Comparison of ENCODE assay signal across 13 cellular contexts in the genomic region with DNA sequence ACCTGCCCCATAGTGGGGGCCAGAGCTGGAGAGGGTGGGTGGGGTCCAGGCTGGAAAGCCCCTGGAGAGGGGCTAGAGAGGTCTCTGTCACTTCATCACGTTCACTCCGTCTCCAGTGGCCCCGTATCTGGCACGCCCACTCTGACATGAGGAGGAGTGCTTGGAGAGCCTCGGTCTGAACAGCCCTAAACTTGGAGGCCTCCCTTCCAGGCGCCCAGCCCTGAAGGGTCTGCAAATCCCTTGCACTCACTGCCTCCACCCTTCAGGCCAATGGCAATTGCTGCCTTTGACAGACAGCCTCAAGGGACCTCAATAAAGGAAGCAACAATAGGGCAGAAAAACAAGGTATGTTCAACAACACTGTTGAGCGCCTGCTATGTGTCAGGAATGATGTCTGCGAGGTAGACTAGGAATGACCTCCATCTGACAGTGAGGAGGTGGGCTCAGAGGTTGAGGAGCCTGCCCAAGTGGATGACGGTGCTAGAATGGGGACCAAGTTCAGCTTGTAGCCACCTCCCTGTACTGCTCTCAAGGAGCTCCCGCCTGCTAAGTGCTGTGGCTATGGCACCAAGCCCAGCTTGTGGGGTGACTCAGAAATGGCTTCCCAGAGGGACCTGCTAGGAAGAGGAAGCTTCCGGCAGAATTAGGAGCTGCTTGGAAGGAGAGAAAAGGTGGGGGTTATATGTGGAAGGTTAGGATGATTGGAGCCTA. TPM values are rescaled to one million over a fixed set of nuclear protein-coding genes. Genes with fewer than 3 reads are reported as not detected.
A peak's percentile ranks its signal among the peaks of the same experiment; 100 is the strongest.
DNase-seq lines count a peak whose midpoint lies in the region; ATAC-seq, FAIRE-seq and TF ChIP-seq lines count a peak whose summit lies in the region.
"Had no signal": no experiment of that assay in that cellular context is flagged by ENCODE, and none has a peak within 500 bp of the region (broad histone marks: within the 10 kb centered on the region; RNA-seq: fewer than 3 reads in every experiment).

No MANE protein-coding gene starts in this region.

- no peak overlapping the region for H3K4me3 ChIP-seq in K562
- H3K4me3 ChIP-seq: gastroesophageal sphincter, right lobe of liver, testis had no signal

- no peak overlapping the region for H3K4me2 ChIP-seq in K562 (ENCODE audit: insufficient read depth, low read length)

- no peak for TF ChIP-seq RAD21 in K562 (CRISPR knock-in tag; conservative IDR thresholded peaks at IDR 0.05 in 1 of 2, IDR thresholded peaks at IDR 0.05 in 1 of 2)

- peaks cover 39 to 46% of the 10 kb centered on the region in 2 experiments for H3K4me1 ChIP-seq in K562 (replicated peaks in 1 of 2; ENCODE audit: control insufficient read depth in 2 of 2, insufficient read depth in 2 of 2, low read length in 2 of 2)
- H3K4me1 ChIP-seq: right lobe of liver, testis had no signal

- TF ChIP-seq CTCF in K562 (IDR thresholded peaks at IDR 0.05 in 2 of 3, conservative IDR thresholded peaks at IDR 0.05 in 1 of 3; ENCODE audit: insufficient read depth in 2 of 3, low read depth in 1 of 3, low read length in 3 of 3): no peak

- ATAC-seq in K562: peak; percentile 32; the same call in 2 of the 3 replicates
- ATAC-seq in GM18858 (IDR thresholded peaks at IDR 0.05; ENCODE audit: unreplicated experiment): no peak
- ATAC-seq in HG03135 (IDR thresholded peaks at IDR 0.05; ENCODE audit: unreplicated experiment): no peak
- ATAC-seq in GM18511 (IDR thresholded peaks at IDR 0.05; ENCODE audit: unreplicated experiment): no peak
- ATAC-seq in GM21360 (IDR thresholded peaks at IDR 0.05; ENCODE audit: unreplicated experiment): no peak
- ATAC-seq: activated T-cell treated with anti-CD3 and anti-CD28 coated beads, Interleukin-2, amount 50 U/mL, for 4 hours; gastroesophageal sphincter; right lobe of liver had no signal

- no peak for TF ChIP-seq POLR2A in K562 (conservative IDR thresholded peaks at IDR 0.05)

- DNase-seq in CD1c-positive myeloid dendritic cell (ENCODE audit: extremely low spot score) (peak; percentile 20), KBM-7 (peak; percentile 37), K562 (ENCODE audit: extremely low read depth in 1 of 4, low spot score in 3 of 4) (peak in 3 of 4 experiments; percentile 26 to 43 (median 37)), middle frontal gyrus (ENCODE audit: extremely low spot score, low spot score) (peak; percentile 24)
- DNase-seq: activated T-cell treated with anti-CD3 and anti-CD28 coated beads, Interleukin-2, amount 50 U/mL, for 4 hours; right lobe of liver; testis had no signal

- intact Hi-C loops in K562 (cut with micrococcal nuclease): no loop called here

- no peaks in the 10 kb centered on the region; the same call in 1 of the 2 replicates for H4K20me1 ChIP-seq in K562 (replicated peaks; ENCODE audit: control insufficient read depth, insufficient read depth, low read length)

- WGBS in K562 (ENCODE audit: insufficient coverage, low coverage, missing lambda C conversion rate): 25% methylated on average over 10 of the region's 11 CpGs

- POLR2A ChIA-PET in K562 (lab: Yijun Ruan, JAX): interaction anchor here (0.6 to 1.9 kb wide), 3 partner anchors 10 to 370 kb away, joined by 3 to 9 read pairs (median 5); no protein-coding TSS in a partner anchor

- FAIRE-seq in K562 (lab: Jason Lieb, UNC): peak; percentile 40

- H3K36me3 ChIP-seq in K562 (ENCODE audit: control insufficient read depth, insufficient read depth, low read length): no peaks in the 10 kb centered on the region
- H3K36me3 ChIP-seq: gastroesophageal sphincter, right lobe of liver had no signal

- CTCF ChIA-PET in K562 (lab: Yijun Ruan, JAX; ENCODE audit: low intra/inter-chr PET ratio): no interaction called here

- peak overlapping the region; percentile 66; the same call in 1 of the 2 replicates for H2AFZ ChIP-seq in K562 (ENCODE audit: low read depth, low read length)

- no peaks in the 10 kb centered on the region for H3K9me3 ChIP-seq in K562 (replicated peaks; ENCODE audit: control insufficient read depth, insufficient read depth, low read depth, low read length)
- H3K9me3 ChIP-seq: gastroesophageal sphincter, right lobe of liver, testis had no signal

- H3K79me2 ChIP-seq in K562 (ENCODE audit: control insufficient read depth, insufficient read depth, low read length): no peaks in the 10 kb centered on the region

- H3K27ac ChIP-seq in K562 (ENCODE audit: extremely low read depth, low read depth, low read length): no peak overlapping the region
- H3K27ac ChIP-seq: gastroesophageal sphincter, right lobe of liver, testis had no signal

- no peaks in the 10 kb centered on the region for H3K9me1 ChIP-seq in K562 (ENCODE audit: control insufficient read depth, insufficient read depth, low read length)

- BruUV-seq in K562 (replicated peaks; lab: Mats Ljungman, UMichigan): no TSS peak

- in situ Hi-C loops in KBM-7 (cut with MboI; ENCODE audit: low pct_unique_long_range_greater_than_20kb, low sequenced_read_pairs) (no loop called here), K562 (cut with MboI) (no loop called here)

- peak overlapping the region in 1 of 2 experiments; percentile 50; a peak in 1 of 4 replicates for H3K9ac ChIP-seq in K562 (ENCODE audit: insufficient read depth in 1 of 2, low read depth in 2 of 2, low read length in 2 of 2)

- peaks cover 0 to 4% of the 10 kb centered on the region in 2 experiments; a peak in 2 of 5 replicates for H3K27me3 ChIP-seq in K562 (ENCODE audit: control insufficient read depth in 2 of 2, insufficient read depth in 2 of 2, low read length in 2 of 2)
- H3K27me3 ChIP-seq: right lobe of liver, testis had no signal

- no peak for TF ChIP-seq EP300 in K562 (IDR thresholded peaks at IDR 0.05; ENCODE audit: low read length)

RNA-seq across cellular contexts. Expression of a gene that starts 2.9 kb away (rescaled TPM):
- not detected in 2 replicates for total RNA-seq in K562 (2011; cell fraction: chromatin; rRNA removed; ENCODE audit: low replicate concordance)
- not detected in 2 replicates for total RNA-seq in K562 (2011; cell fraction: nucleolus; rRNA removed)
- total RNA-seq in K562 (2011; cell fraction: nucleoplasm; rRNA removed): not detected in 2 replicates
- 0.08 TPM in 1 of 2 replicates, not detected in the other for total RNA-seq in K562 (2014; rRNA removed)
- total RNA-seq in K562 (2014; rRNA removed; fragmentation: Illumina TruSeq; extraction: Trizol): not detected in 2 replicates
- total RNA-seq in K562 (2015; rRNA removed; fragmentation: Illumina TruSeq; extraction: Trizol): 0.33 and 0.45 TPM in 2 replicates
- 0.20 and 0.22 TPM in 2 replicates for total RNA-seq in K562 (2021)
- polyA plus RNA-seq in K562 (2011; rRNA removed): not detected in 2 replicates
- not detected in 2 replicates for polyA plus RNA-seq in K562 (2011; cell fraction: cytosol; rRNA removed)
- polyA plus RNA-seq in K562 (2011; cell fraction: nucleus; rRNA removed): 0.04 TPM in 1 of 2 replicates, not detected in the other
- 1.7 and 2.5 TPM in 2 replicates for polyA plus RNA-seq in K562 (2012)
- polyA plus RNA-seq in K562 (2014; fragmentation: Illumina TruSeq; extraction: Trizol): 0.21 and 0.30 TPM in 2 replicates
- under 1 TPM; 0.07 to 0.11 TPM for polyA plus RNA-seq in K562 (2014; fragmentation: Nextera tagmentation; extraction: Ambion mirVana)
- polyA plus RNA-seq in K562 (2014; rRNA removed): 0.17 and 0.22 TPM in 2 replicates
- polyA minus RNA-seq in K562 (2011; rRNA and poly(A)+ RNA removed): not detected in 2 replicates
- polyA minus RNA-seq in K562 (2011; cell fraction: cytosol; rRNA and poly(A)+ RNA removed): not detected in 2 replicates
- polyA minus RNA-seq in K562 (2011; cell fraction: nucleus; rRNA and poly(A)+ RNA removed): not detected in 2 replicates
- total RNA-seq: activated T-cell treated with anti-CD3 and anti-CD28 coated beads, Interleukin-2, amount 50 U/mL, for 4 hours; gastroesophageal sphincter; OCI-LY7; testis had no signal

RNA-seq across cellular contexts. Expression of a gene that starts 22.8 kb away (rescaled TPM):
- not detected in 2 replicates for total RNA-seq in K562 (2011; cell fraction: chromatin; rRNA removed; ENCODE audit: low replicate concordance)
- total RNA-seq in K562 (2011; cell fraction: nucleolus; rRNA removed): not detected in 2 replicates
- not detected in 2 replicates for total RNA-seq in K562 (2011; cell fraction: nucleoplasm; rRNA removed)
- total RNA-seq in K562 (2014; rRNA removed) (not detected in 2 replicates), K562 (2014; rRNA removed; fragmentation: Illumina TruSeq; extraction: Trizol) (not detected in 2 replicates), K562 (2015; rRNA removed; fragmentation: Illumina TruSeq; extraction: Trizol) (not detected in 2 replicates), K562 (2021) (not detected in 2 replicates)
- polyA plus RNA-seq in K562 (2011; rRNA removed) (not detected in 2 replicates), K562 (2014; fragmentation: Illumina TruSeq; extraction: Trizol) (not detected in 2 replicates), K562 (2014; fragmentation: Nextera tagmentation; extraction: Ambion mirVana) (not detected), K562 (2014; rRNA removed) (not detected in 2 replicates)
- not detected in 2 replicates for polyA plus RNA-seq in K562 (2011; cell fraction: cytosol; rRNA removed)
- polyA plus RNA-seq in K562 (2011; cell fraction: nucleus; rRNA removed): not detected in 2 replicates
- polyA plus RNA-seq in K562 (2012): not detected in 2 replicates
- polyA minus RNA-seq in K562 (2011; rRNA and poly(A)+ RNA removed): not detected in 2 replicates
- not detected in 2 replicates for polyA minus RNA-seq in K562 (2011; cell fraction: cytosol; rRNA and poly(A)+ RNA removed)
- not detected in 2 replicates for polyA minus RNA-seq in K562 (2011; cell fraction: nucleus; rRNA and poly(A)+ RNA removed)
- total RNA-seq: activated T-cell treated with anti-CD3 and anti-CD28 coated beads, Interleukin-2, amount 50 U/mL, for 4 hours; gastroesophageal sphincter; OCI-LY7; right lobe of liver; testis had no signal

RNA-seq across cellular contexts. Expression of a gene that starts 29.5 kb away (rescaled TPM):
- total RNA-seq in K562 (2011; cell fraction: chromatin; rRNA removed; ENCODE audit: low replicate concordance): 68.2 and 109 TPM in 2 replicates
- total RNA-seq in K562 (2011; cell fraction: nucleolus; rRNA removed): 49.3 and 61.5 TPM in 2 replicates
- total RNA-seq in K562 (2011; cell fraction: nucleoplasm; rRNA removed): 63.9 and 64.8 TPM in 2 replicates
- total RNA-seq in K562 (2014; rRNA removed) (21.1 and 25.7 TPM in 2 replicates), K562 (2014; rRNA removed; fragmentation: Illumina TruSeq; extraction: Trizol) (18.0 and 18.8 TPM in 2 replicates), K562 (2015; rRNA removed; fragmentation: Illumina TruSeq; extraction: Trizol) (20.3 and 21.7 TPM in 2 replicates), K562 (2021) (27.0 and 27.5 TPM in 2 replicates)
- polyA plus RNA-seq in K562 (2011; rRNA removed) (27.1 and 40.0 TPM in 2 replicates), K562 (2014; fragmentation: Illumina TruSeq; extraction: Trizol) (27.8 and 31.0 TPM in 2 replicates), K562 (2014; fragmentation: Nextera tagmentation; extraction: Ambion mirVana) (10 to 100 TPM; 16.3 to 27.8 TPM), K562 (2014; rRNA removed) (23.5 and 25.9 TPM in 2 replicates)
- polyA plus RNA-seq in K562 (2011; cell fraction: cytosol; rRNA removed): 21.3 and 26.4 TPM in 2 replicates
- polyA plus RNA-seq in K562 (2011; cell fraction: nucleus; rRNA removed): 137 and 165 TPM in 2 replicates
- polyA plus RNA-seq in K562 (2012): 27.9 and 31.8 TPM in 2 replicates
- polyA minus RNA-seq in K562 (2011; rRNA and poly(A)+ RNA removed): 20.7 and 21.6 TPM in 2 replicates
- polyA minus RNA-seq in K562 (2011; cell fraction: cytosol; rRNA and poly(A)+ RNA removed): 11.4 and 13.6 TPM in 2 replicates
- 27.5 and 39.7 TPM in 2 replicates for polyA minus RNA-seq in K562 (2011; cell fraction: nucleus; rRNA and poly(A)+ RNA removed)

RNA-seq across cellular contexts. Expression of a gene that starts 41.4 kb away (rescaled TPM):
- not detected in 2 replicates for total RNA-seq in K562 (2011; cell fraction: chromatin; rRNA removed; ENCODE audit: low replicate concordance)
- total RNA-seq in K562 (2011; cell fraction: nucleolus; rRNA removed): not detected in 2 replicates
- not detected in 2 replicates for total RNA-seq in K562 (2011; cell fraction: nucleoplasm; rRNA removed)
- total RNA-seq in K562 (2014; rRNA removed) (not detected in 2 replicates), K562 (2014; rRNA removed; fragmentation: Illumina TruSeq; extraction: Trizol) (not detected in 2 replicates), K562 (2015; rRNA removed; fragmentation: Illumina TruSeq; extraction: Trizol) (not detected in 2 replicates), K562 (2021) (not detected in 2 replicates)
- polyA plus RNA-seq in K562 (2011; rRNA removed) (not detected in 2 replicates), K562 (2014; fragmentation: Illumina TruSeq; extraction: Trizol) (not detected in 2 replicates), K562 (2014; fragmentation: Nextera tagmentation; extraction: Ambion mirVana) (not detected), K562 (2014; rRNA removed) (not detected in 2 replicates)
- polyA plus RNA-seq in K562 (2011; cell fraction: cytosol; rRNA removed): not detected in 2 replicates
- not detected in 2 replicates for polyA plus RNA-seq in K562 (2011; cell fraction: nucleus; rRNA removed)
- polyA plus RNA-seq in K562 (2012): not detected in 2 replicates
- not detected in 2 replicates for polyA minus RNA-seq in K562 (2011; rRNA and poly(A)+ RNA removed)
- polyA minus RNA-seq in K562 (2011; cell fraction: cytosol; rRNA and poly(A)+ RNA removed): not detected in 2 replicates
- polyA minus RNA-seq in K562 (2011; cell fraction: nucleus; rRNA and poly(A)+ RNA removed): not detected in 2 replicates
- total RNA-seq: gastroesophageal sphincter, OCI-LY7, right lobe of liver had no signal

RNA-seq across cellular contexts. Expression of a gene that starts 48.8 kb away (rescaled TPM):
- not detected in 2 replicates for total RNA-seq in K562 (2011; cell fraction: chromatin; rRNA removed; ENCODE audit: low replicate concordance)
- total RNA-seq in K562 (2011; cell fraction: nucleolus; rRNA removed): not detected in 2 replicates
- total RNA-seq in K562 (2011; cell fraction: nucleoplasm; rRNA removed): not detected in 2 replicates
- total RNA-seq in K562 (2014; rRNA removed) (not detected in 2 replicates), K562 (2014; rRNA removed; fragmentation: Illumina TruSeq; extraction: Trizol) (not detected in 2 replicates), K562 (2015; rRNA removed; fragmentation: Illumina TruSeq; extraction: Trizol) (not detected in 2 replicates), K562 (2021) (0.11 TPM in 1 of 2 replicates, not detected in the other)
- polyA plus RNA-seq in K562 (2011; rRNA removed) (not detected in 2 replicates), K562 (2014; fragmentation: Illumina TruSeq; extraction: Trizol) (not detected in 2 replicates), K562 (2014; fragmentation: Nextera tagmentation; extraction: Ambion mirVana) (not detected), K562 (2014; rRNA removed) (0.07 TPM in 1 of 2 replicates, not detected in the other)
- polyA plus RNA-seq in K562 (2011; cell fraction: cytosol; rRNA removed): 0.03 and 0.04 TPM in 2 replicates
- not detected in 2 replicates for polyA plus RNA-seq in K562 (2011; cell fraction: nucleus; rRNA removed)
- polyA plus RNA-seq in K562 (2012): 1.1 TPM in 1 of 2 replicates, not detected in the other
- 0.57 TPM in 1 of 2 replicates, not detected in the other for polyA minus RNA-seq in K562 (2011; rRNA and poly(A)+ RNA removed)
- polyA minus RNA-seq in K562 (2011; cell fraction: cytosol; rRNA and poly(A)+ RNA removed): not detected in 2 replicates
- polyA minus RNA-seq in K562 (2011; cell fraction: nucleus; rRNA and poly(A)+ RNA removed): not detected in 2 replicates
- total RNA-seq: OCI-LY7, right lobe of liver had no signal
